1 cellular context compared by ENCODE assay signal in the genomic region with DNA sequence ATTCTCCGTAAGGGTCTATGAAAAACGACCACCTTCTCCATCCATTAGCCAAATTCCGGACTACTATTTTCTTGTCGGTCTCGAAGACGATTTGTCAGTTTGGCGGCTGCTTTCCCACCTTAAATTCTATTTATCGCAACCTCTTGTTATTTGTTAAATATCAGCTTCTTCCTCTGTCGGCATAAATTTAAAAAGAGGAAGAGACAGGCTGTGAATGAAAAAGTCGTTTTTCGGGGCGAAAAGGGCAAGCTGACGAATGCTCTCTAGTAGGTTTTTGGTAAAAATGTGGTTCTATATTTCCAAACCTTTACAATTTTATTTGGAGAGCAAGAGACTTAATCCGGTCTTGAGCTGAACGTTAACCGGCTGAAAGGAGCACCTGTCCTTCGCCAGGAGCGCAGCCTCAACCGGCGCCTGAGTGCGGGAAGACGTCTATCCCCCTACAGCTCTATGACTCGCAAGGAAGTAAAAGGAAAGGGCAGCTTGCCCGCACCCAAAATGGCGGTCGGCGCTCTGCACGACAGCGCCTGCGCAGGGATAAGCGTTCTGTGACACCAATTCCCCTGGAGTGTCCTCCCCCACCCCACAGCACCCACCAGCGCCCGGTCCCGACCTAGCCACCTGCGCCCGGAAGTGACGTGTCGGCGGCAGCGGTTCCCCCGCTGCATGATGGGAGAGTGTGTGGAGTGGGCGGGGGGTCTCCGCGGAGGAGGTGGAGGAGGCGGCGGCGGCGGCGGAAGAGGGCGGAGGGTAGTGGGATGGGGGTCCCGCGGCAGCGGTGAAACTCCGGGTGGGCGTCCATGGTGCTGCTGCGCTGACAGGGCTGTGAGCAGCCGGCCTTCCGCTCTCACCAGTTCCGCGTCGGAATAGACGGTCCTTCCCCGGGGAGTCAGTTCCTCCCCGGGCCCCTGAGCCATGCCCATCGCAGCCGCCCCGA.
TF ChIP-seq lines count a peak whose summit lies in the region.

A gene with protein sequence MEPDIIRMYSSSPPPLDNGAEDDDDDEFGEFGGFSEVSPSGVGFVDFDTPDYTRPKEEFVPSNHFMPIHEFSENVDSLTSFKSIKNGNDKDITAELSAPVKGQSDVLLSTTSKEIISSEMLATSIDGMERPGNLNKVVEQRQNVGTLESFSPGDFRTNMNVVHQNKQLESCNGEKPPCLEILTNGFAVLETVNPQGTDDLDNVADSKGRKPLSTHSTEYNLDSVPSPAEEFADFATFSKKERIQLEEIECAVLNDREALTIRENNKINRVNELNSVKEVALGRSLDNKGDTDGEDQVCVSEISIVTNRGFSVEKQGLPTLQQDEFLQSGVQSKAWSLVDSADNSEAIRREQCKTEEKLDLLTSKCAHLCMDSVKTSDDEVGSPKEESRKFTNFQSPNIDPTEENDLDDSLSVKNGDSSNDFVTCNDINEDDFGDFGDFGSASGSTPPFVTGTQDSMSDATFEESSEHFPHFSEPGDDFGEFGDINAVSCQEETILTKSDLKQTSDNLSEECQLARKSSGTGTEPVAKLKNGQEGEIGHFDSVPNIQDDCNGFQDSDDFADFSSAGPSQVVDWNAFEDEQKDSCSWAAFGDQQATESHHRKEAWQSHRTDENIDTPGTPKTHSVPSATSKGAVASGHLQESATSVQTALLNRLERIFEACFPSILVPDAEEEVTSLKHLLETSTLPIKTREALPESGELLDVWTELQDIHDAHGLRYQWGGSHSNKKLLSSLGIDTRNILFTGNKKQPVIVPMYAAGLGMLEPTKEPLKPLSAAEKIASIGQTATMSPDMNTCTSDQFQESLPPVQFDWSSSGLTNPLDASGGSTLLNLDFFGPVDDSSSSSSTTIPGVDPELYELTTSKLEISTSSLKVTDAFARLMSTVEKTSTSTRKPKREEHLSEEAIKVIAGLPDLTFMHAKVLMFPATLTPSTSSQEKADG (plus strand): TSS at position 662 of the 937 bp plus-strand sequence. CDS start 27,147 bp downstream, outside the sequence.

TF ChIP-seq in K562, 482 proteins besides CTCF, POLR2A, EP300 and RAD21 (continued from another document and continues in another):
- 0 out of 2 replicates have a peak, but pooled peaks have one; percentile 15 for TF ChIP-seq SMAD4 (CRISPR knock-in tag; conservative IDR thresholded peaks at IDR 0.05)
- TF ChIP-seq MTA3 (IDR thresholded peaks at IDR 0.05; ENCODE audit: borderline replicate concordance), result no peak
- 0 out of 2 replicates have a peak, but pooled peaks have one; percentile 13 for TF ChIP-seq SMARCA4 (IDR thresholded peaks at IDR 0.05)
- TF ChIP-seq ZNF347 (CRISPR knock-in tag; IDR thresholded peaks at IDR 0.05; ENCODE audit: low read depth), result no peak
- no peak for TF ChIP-seq ZC3H11A (IDR thresholded peaks at IDR 0.05; ENCODE audit: low read depth, low read length)
- no peak for TF ChIP-seq ZNF408 (CRISPR knock-in tag; IDR thresholded peaks at IDR 0.05; ENCODE audit: low read depth)
- no peak for TF ChIP-seq PCBP2 (IDR thresholded peaks at IDR 0.05; ENCODE audit: low read depth, low read length, poor library complexity, severe bottlenecking)
- TF ChIP-seq ZFPM2 (CRISPR knock-in tag; IDR thresholded peaks at IDR 0.05), result no peak
- TF ChIP-seq ZNF184 (CRISPR knock-in tag; IDR thresholded peaks at IDR 0.05), result no peak
- TF ChIP-seq, protein P1, sequence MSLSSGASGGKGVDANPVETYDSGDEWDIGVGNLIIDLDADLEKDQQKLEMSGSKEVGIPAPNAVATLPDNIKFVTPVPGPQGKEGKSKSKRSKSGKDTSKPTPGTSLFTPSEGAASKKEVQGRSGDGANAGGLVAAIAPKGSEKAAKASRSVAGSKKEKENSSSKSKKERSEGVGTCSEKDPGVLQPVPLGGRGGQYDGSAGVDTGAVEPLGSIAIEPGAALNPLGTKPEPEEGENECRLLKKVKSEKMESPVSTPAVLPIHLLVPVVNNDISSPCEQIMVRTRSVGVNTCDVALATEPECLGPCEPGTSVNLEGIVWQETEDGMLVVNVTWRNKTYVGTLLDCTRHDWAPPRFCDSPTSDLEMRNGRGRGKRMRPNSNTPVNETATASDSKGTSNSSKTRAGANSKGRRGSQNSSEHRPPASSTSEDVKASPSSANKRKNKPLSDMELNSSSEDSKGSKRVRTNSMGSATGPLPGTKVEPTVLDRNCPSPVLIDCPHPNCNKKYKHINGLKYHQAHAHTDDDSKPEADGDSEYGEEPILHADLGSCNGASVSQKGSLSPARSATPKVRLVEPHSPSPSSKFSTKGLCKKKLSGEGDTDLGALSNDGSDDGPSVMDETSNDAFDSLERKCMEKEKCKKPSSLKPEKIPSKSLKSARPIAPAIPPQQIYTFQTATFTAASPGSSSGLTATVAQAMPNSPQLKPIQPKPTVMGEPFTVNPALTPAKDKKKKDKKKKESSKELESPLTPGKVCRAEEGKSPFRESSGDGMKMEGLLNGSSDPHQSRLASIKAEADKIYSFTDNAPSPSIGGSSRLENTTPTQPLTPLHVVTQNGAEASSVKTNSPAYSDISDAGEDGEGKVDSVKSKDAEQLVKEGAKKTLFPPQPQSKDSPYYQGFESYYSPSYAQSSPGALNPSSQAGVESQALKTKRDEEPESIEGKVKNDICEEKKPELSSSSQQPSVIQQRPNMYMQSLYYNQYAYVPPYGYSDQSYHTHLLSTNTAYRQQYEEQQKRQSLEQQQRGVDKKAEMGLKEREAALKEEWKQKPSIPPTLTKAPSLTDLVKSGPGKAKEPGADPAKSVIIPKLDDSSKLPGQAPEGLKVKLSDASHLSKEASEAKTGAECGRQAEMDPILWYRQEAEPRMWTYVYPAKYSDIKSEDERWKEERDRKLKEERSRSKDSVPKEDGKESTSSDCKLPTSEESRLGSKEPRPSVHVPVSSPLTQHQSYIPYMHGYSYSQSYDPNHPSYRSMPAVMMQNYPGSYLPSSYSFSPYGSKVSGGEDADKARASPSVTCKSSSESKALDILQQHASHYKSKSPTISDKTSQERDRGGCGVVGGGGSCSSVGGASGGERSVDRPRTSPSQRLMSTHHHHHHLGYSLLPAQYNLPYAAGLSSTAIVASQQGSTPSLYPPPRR (CRISPR knock-in tag; IDR thresholded peaks at IDR 0.05; ENCODE audit: borderline replicate concordance), result no peak
- TF ChIP-seq EWSR1 (IDR thresholded peaks at IDR 0.05; ENCODE audit: borderline replicate concordance, low read depth, partially characterized antibody), result no peak
- TF ChIP-seq UBTF (IDR thresholded peaks at IDR 0.05; ENCODE audit: borderline replicate concordance in 1 of 2, low read depth in 2 of 2, low read length in 2 of 2), result peak; percentile 71 to 89; a peak in 2 of 4 replicates
- TF ChIP-seq MEF2A (IDR thresholded peaks at IDR 0.05; ENCODE audit: control insufficient read depth, low read depth, low read length), result no peak
- TF ChIP-seq NCOA6 (IDR thresholded peaks at IDR 0.05), result no peak
- TF ChIP-seq TRIM25 (IDR thresholded peaks at IDR 0.05; ENCODE audit: borderline replicate concordance), result no peak
- 0 out of 2 replicates have a peak, but pooled peaks have one; percentile 7 for TF ChIP-seq RFX5 (IDR thresholded peaks at IDR 0.05; ENCODE audit: low read depth, low read length)
- TF ChIP-seq CXXC5 (CRISPR knock-in tag; IDR thresholded peaks at IDR 0.05), result peak; percentile 79
- TF ChIP-seq PYGO2 (tag; IDR thresholded peaks at IDR 0.05), result no peak
- peak; percentile 89 for TF ChIP-seq TBP (optimal IDR thresholded peaks at IDR 0.05; ENCODE audit: low read depth, low read length)
- no peak for TF ChIP-seq CBFA2T2 (conservative IDR thresholded peaks at IDR 0.05)
- no peak for TF ChIP-seq BRD4 (IDR thresholded peaks at IDR 0.05)
- TF ChIP-seq TCF3 (CRISPR knock-in tag; IDR thresholded peaks at IDR 0.05), result no peak
- TF ChIP-seq, protein P2, sequence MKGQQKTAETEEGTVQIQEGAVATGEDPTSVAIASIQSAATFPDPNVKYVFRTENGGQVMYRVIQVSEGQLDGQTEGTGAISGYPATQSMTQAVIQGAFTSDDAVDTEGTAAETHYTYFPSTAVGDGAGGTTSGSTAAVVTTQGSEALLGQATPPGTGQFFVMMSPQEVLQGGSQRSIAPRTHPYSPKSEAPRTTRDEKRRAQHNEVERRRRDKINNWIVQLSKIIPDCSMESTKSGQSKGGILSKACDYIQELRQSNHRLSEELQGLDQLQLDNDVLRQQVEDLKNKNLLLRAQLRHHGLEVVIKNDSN (CRISPR knock-in tag; IDR thresholded peaks at IDR 0.05), result no peak
- TF ChIP-seq SMARCB1 (IDR thresholded peaks at IDR 0.05; ENCODE audit: insufficient read length, low read depth), result no peak
- TF ChIP-seq NFE2 (IDR thresholded peaks at IDR 0.05; ENCODE audit: low read depth), result 0 out of 2 replicates have a peak, but pooled peaks have one; percentile 2
- TF ChIP-seq MED1 (CRISPR knock-in tag; IDR thresholded peaks at IDR 0.05; ENCODE audit: borderline replicate concordance), result no peak
- TF ChIP-seq KLF6 (CRISPR knock-in tag; IDR thresholded peaks at IDR 0.05; ENCODE audit: borderline replicate concordance), result no peak
- no peak for TF ChIP-seq RERE (CRISPR knock-in tag; IDR thresholded peaks at IDR 0.05; ENCODE audit: borderline replicate concordance)
- TF ChIP-seq SRSF1 (IDR thresholded peaks at IDR 0.05; ENCODE audit: low read depth, low read length), result no peak
- TF ChIP-seq NUFIP1 (IDR thresholded peaks at IDR 0.05; ENCODE audit: partially characterized antibody), result no peak
- TF ChIP-seq HSF4 (CRISPR knock-in tag; IDR thresholded peaks at IDR 0.05; ENCODE audit: borderline replicate concordance), result no peak
- no peak for TF ChIP-seq KAT7 (CRISPR knock-in tag; IDR thresholded peaks at IDR 0.05; ENCODE audit: borderline replicate concordance)
- TF ChIP-seq ZNF124 (CRISPR knock-in tag; IDR thresholded peaks at IDR 0.05), result no peak
- peak; percentile 45 for TF ChIP-seq CCNT2 (IDR thresholded peaks at IDR 0.05; ENCODE audit: borderline replicate concordance, extremely low read depth, insufficient read length, low read depth, low read length)
- TF ChIP-seq HEY1 (CRISPR knock-in tag; IDR thresholded peaks at IDR 0.05; ENCODE audit: borderline replicate concordance), result no peak
- TF ChIP-seq HMBOX1 (IDR thresholded peaks at IDR 0.05), result no peak
- TF ChIP-seq GTF2E2 (tag; IDR thresholded peaks at IDR 0.05), result peak; percentile 64; the same call in 1 of the 2 replicates
